8 cellular contexts compared by ENCODE assay signal in the genomic region with DNA sequence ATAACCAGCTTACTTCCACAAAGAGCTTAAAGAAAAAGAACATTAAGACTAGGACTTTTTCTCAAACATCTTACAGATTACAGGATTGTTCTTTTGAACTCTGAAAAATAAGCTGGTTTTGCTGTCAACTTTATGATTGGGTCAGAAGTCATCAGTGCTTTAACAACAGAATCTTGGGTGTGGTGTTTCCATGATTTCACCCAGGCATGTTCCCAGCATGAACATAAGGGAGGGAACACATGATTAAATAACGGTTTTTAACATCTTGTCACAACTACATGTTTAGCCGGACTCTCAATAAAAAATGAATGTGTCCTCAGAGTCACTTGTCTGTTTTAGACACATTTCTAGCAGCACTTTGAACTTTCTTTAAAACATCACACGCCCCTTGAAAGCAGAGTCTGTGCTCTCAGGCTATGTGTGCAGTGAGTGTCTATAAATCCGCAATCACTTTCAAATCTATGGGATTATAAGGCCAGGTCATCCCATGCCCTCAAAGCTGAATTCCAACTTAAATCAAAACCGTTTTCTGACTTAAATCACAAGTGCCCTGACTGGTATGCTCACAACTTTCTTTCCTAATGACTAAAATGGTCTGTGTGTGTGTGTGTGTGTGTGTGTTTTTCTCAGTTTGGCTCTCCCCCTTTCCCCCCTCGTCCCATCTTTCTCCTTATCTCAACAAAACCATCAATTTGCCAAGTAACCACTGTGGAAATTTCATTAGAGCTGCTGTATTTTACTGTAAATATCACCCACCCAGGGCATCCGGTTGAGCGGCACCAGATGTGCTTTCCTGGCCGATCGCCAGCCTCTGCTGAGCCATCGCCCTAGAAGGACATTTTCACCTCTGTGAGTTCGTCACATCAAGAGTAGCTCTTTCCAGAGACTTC.
A peak's percentile ranks its signal among the peaks of the same experiment; 100 is the strongest.
DNase-seq lines count a peak whose midpoint lies in the region; ATAC-seq and TF ChIP-seq lines count a peak whose summit lies in the region.

No MANE protein-coding gene starts in this region.

- intact Hi-C loops in spleen (cut with DNase I; ENCODE audit: low total_unique reads), result no loop called here

- CTCF ChIA-PET in activated CD4-positive, alpha-beta T cell treated with anti-CD3 and anti-CD28 coated beads, Interleukin-2, amount 10 ng/mL, durations not matched to agents 7 days and 5 days (lab: Charles Lee), result no interaction called here

- no peaks in the 10 kb centered on the region for H3K36me3 ChIP-seq in GM23338 (ENCODE audit: insufficient read depth)
- no peaks in the 10 kb centered on the region for H3K36me3 ChIP-seq in spleen

- POLR2A ChIA-PET in activated CD4-positive, alpha-beta T cell treated with anti-CD3 and anti-CD28 coated beads, Interleukin-2, amount 10 ng/mL, durations not matched to agents 7 days and 5 days (lab: Charles Lee), result no interaction called here

- no peaks in the 10 kb centered on the region for H3K9me3 ChIP-seq in spleen

- H3K79me2 ChIP-seq in GM23338 (replicated peaks; ENCODE audit: insufficient read depth), result no peaks in the 10 kb centered on the region

- peaks cover 2% of the 10 kb centered on the region for H3K27me3 Mint-ChIP-seq in GM23338 (ENCODE audit: insufficient read depth, low read depth, poor library complexity)
- H3K27me3 Mint-ChIP-seq in activated CD4-positive, alpha-beta T cell treated with anti-CD3 and anti-CD28 coated beads, Interleukin-2, amount 10 ng/mL, durations not matched to agents 7 days and 5 days, result no peaks in the 10 kb centered on the region

- H3K4me3 ChIP-seq in GM23338 (no peak overlapping the region), spleen (no peak overlapping the region)

- TF ChIP-seq POLR2A in erythroblast (IDR thresholded peaks at IDR 0.05; ENCODE audit: low read length) (no peak), spleen (IDR thresholded peaks at IDR 0.05) (no peak)

- no peak overlapping the region for H3K27ac Mint-ChIP-seq in GM23338
- H3K27ac Mint-ChIP-seq in activated CD4-positive, alpha-beta T cell treated with anti-CD3 and anti-CD28 coated beads, Interleukin-2, amount 10 ng/mL, durations not matched to agents 7 days and 5 days, result no peak overlapping the region

- H3F3A ChIP-seq in GM23338 (replicated peaks; ENCODE audit: low read depth), result no peaks in the 10 kb centered on the region

- no peak overlapping the region for H3K27ac ChIP-seq in GM23338 (ENCODE audit: low read depth)
- peak overlapping the region in 7 of 8 donors; percentile 4 to 56 (median 43) for H3K27ac ChIP-seq in spleen

- peak; percentile 59 for DNase-seq in ELR (ENCODE audit: low read depth)
- no peak for DNase-seq in GM23338 (ENCODE audit: low spot score)
- DNase-seq in NCI-H1105 (lab: John Stamatoyannopoulos, UW), result peak; percentile 75
- DNase-seq in activated CD4-positive, alpha-beta T cell treated with anti-CD3 and anti-CD28 coated beads, Interleukin-2, amount 10 ng/mL, durations not matched to agents 7 days and 5 days, result peak; percentile 34
- peak; percentile 22 to 24 for DNase-seq in erythroblast (lab: John Stamatoyannopoulos, UW)
- peak; percentile 90 for DNase-seq in spleen
- no peak for DNase-seq in hepatic stellate cell (ENCODE audit: low spot score)
- no peak for DNase-seq in NCI-H1436 treated with DMSO at 0.1 percent for 48 hours (lab: John Stamatoyannopoulos, UW)

- 15 to 19% (median 17%) methylated on average over 12 of the region's 12 CpGs for WGBS in spleen, 5 donors

- H3K9me3 Mint-ChIP-seq in GM23338, result no peaks in the 10 kb centered on the region
- H3K9me3 Mint-ChIP-seq in activated CD4-positive, alpha-beta T cell treated with anti-CD3 and anti-CD28 coated beads, Interleukin-2, amount 10 ng/mL, durations not matched to agents 7 days and 5 days, result no peaks in the 10 kb centered on the region

- H3K27me3 ChIP-seq in GM23338 (ENCODE audit: insufficient read depth), result no peaks in the 10 kb centered on the region
- H3K27me3 ChIP-seq in spleen (replicated peaks in 1 of 7), result no peaks in the 10 kb centered on the region

- no peaks in the 10 kb centered on the region for H4K20me1 ChIP-seq in GM23338 (replicated peaks; ENCODE audit: insufficient read depth)

- H3K9me2 ChIP-seq in GM23338 (ENCODE audit: insufficient read depth), result peaks cover 9% of the 10 kb centered on the region; the same call in 1 of the 2 replicates

- TF ChIP-seq CTCF in GM23338 (conservative IDR thresholded peaks at IDR 0.05; ENCODE audit: low read depth in 2 of 2) (no peak), spleen (IDR thresholded peaks at IDR 0.05 in 8 of 11, conservative IDR thresholded peaks at IDR 0.05 in 3 of 11) (no peak)

- ATAC-seq in GM23338, result no peak

- no peaks in the 10 kb centered on the region for H3K36me3 Mint-ChIP-seq in GM23338 (ENCODE audit: low read depth)
- no peaks in the 10 kb centered on the region for H3K36me3 Mint-ChIP-seq in activated CD4-positive, alpha-beta T cell treated with anti-CD3 and anti-CD28 coated beads, Interleukin-2, amount 10 ng/mL, durations not matched to agents 7 days and 5 days (ENCODE audit: low read depth)

- no peak overlapping the region for H3K4me2 ChIP-seq in GM23338

- H3K4me1 ChIP-seq in GM23338 (ENCODE audit: insufficient read depth) (0 out of 2 replicates have a peak, but pooled peaks cover 2% of the 10 kb centered on the region), spleen (peaks cover 10 to 53% (median 25%) of the 10 kb centered on the region in 6 donors)

- no peak overlapping the region for H3K4me3 Mint-ChIP-seq in GM23338
- no peak overlapping the region for H3K4me3 Mint-ChIP-seq in activated CD4-positive, alpha-beta T cell treated with anti-CD3 and anti-CD28 coated beads, Interleukin-2, amount 10 ng/mL, durations not matched to agents 7 days and 5 days

- peaks cover 2% of the 10 kb centered on the region; the same call in 2 of the 3 replicates for H3K4me1 Mint-ChIP-seq in GM23338
- H3K4me1 Mint-ChIP-seq in activated CD4-positive, alpha-beta T cell treated with anti-CD3 and anti-CD28 coated beads, Interleukin-2, amount 10 ng/mL, durations not matched to agents 7 days and 5 days, result peaks cover 23% of the 10 kb centered on the region

- peak overlapping the region; percentile 81 for H2AFZ ChIP-seq in GM23338

TF ChIP-seq in GM23338, 12 proteins besides CTCF, POLR2A, EP300 and RAD21 (continues in another document):
- no peak for TF ChIP-seq NANOG (IDR thresholded peaks at IDR 0.05; ENCODE audit: borderline replicate concordance)
- TF ChIP-seq EZH2 (IDR thresholded peaks at IDR 0.05; ENCODE audit: low read depth, unreplicated experiment), result no peak
- TF ChIP-seq JUNB (IDR thresholded peaks at IDR 0.05; ENCODE audit: unreplicated experiment), result no peak
- TF ChIP-seq POLR2AphosphoS5 (IDR thresholded peaks at IDR 0.05; ENCODE audit: low read depth), result no peak
- no peak for TF ChIP-seq EZH2phosphoT487 (IDR thresholded peaks at IDR 0.05; ENCODE audit: unreplicated experiment)
- TF ChIP-seq, protein P1, sequence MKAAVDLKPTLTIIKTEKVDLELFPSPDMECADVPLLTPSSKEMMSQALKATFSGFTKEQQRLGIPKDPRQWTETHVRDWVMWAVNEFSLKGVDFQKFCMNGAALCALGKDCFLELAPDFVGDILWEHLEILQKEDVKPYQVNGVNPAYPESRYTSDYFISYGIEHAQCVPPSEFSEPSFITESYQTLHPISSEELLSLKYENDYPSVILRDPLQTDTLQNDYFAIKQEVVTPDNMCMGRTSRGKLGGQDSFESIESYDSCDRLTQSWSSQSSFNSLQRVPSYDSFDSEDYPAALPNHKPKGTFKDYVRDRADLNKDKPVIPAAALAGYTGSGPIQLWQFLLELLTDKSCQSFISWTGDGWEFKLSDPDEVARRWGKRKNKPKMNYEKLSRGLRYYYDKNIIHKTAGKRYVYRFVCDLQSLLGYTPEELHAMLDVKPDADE (IDR thresholded peaks at IDR 0.05), result no peak
- TF ChIP-seq, protein P2, sequence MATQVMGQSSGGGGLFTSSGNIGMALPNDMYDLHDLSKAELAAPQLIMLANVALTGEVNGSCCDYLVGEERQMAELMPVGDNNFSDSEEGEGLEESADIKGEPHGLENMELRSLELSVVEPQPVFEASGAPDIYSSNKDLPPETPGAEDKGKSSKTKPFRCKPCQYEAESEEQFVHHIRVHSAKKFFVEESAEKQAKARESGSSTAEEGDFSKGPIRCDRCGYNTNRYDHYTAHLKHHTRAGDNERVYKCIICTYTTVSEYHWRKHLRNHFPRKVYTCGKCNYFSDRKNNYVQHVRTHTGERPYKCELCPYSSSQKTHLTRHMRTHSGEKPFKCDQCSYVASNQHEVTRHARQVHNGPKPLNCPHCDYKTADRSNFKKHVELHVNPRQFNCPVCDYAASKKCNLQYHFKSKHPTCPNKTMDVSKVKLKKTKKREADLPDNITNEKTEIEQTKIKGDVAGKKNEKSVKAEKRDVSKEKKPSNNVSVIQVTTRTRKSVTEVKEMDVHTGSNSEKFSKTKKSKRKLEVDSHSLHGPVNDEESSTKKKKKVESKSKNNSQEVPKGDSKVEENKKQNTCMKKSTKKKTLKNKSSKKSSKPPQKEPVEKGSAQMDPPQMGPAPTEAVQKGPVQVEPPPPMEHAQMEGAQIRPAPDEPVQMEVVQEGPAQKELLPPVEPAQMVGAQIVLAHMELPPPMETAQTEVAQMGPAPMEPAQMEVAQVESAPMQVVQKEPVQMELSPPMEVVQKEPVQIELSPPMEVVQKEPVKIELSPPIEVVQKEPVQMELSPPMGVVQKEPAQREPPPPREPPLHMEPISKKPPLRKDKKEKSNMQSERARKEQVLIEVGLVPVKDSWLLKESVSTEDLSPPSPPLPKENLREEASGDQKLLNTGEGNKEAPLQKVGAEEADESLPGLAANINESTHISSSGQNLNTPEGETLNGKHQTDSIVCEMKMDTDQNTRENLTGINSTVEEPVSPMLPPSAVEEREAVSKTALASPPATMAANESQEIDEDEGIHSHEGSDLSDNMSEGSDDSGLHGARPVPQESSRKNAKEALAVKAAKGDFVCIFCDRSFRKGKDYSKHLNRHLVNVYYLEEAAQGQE (IDR thresholded peaks at IDR 0.05; ENCODE audit: unreplicated experiment), result no peak
- TF ChIP-seq CREB1 (CRISPR knock-in tag; IDR thresholded peaks at IDR 0.05; ENCODE audit: low read depth), result no peak
- TF ChIP-seq ZNF114 (CRISPR knock-in tag; IDR thresholded peaks at IDR 0.05), result no peak
- TF ChIP-seq ZNF331 (CRISPR knock-in tag; IDR thresholded peaks at IDR 0.05; ENCODE audit: low read depth), result no peak
- TF ChIP-seq STAT1 (IDR thresholded peaks at IDR 0.05; ENCODE audit: unreplicated experiment), result no peak

Comparison
In these comparisons a context has a peak if more than half of its experiments do, and no peak if none do; other contexts are left out.
1. DNase-seq: peak in ELR (single experiment), NCI-H1105 (single experiment), activated CD4-positive, alpha-beta T cell treated with anti-CD3 and anti-CD28 coated beads, Interleukin-2, amount 10 ng/mL, durations not matched to agents 7 days and 5 days (single experiment), erythroblast (2 of 2) and spleen (single experiment); none in GM23338 (single experiment), hepatic stellate cell (single experiment) and NCI-H1436 treated with DMSO at 0.1 percent for 48 hours (single experiment).